8 cellular contexts compared by ENCODE assay signal in the genomic region with DNA sequence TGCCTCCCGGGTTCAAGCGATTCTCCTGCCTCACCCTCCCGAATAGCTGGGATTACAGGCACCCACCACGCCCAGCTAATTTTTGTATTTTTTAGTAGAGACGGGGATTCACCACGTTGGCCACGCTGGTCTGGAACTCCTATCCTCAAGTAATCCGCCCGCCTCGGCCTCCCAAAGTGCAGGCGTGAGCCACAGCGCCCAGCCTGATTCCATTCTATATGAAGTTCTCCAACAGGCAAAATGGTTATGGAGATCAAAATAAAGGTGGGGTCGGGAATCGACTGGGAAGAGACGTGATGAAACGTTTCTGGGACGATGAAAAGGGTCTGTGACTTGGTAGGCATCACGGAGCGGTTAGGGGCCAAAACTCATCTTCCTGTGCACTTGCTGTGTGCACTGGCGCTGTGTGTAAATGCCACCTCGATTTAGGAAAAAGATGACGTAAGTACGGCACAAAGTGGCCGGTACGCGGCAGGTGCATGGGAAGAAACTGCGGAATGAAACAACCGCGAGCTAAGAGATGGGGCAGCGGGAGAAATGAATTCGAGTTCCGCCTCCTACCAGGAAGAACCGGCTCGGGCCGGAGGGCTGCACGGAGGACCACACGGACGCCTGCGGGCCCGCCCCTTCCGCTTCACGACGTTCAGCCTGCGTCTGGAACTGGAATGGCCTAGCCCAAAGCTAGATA. TPM values are rescaled to one million over a fixed set of nuclear protein-coding genes. Genes with fewer than 3 reads are reported as not detected.
DNase-seq lines count a peak whose midpoint lies in the region; ATAC-seq and TF ChIP-seq lines count a peak whose summit lies in the region.

No MANE protein-coding gene starts in this region.

- peaks cover 38% of the 10 kb centered on the region for H3K4me1 Mint-ChIP-seq in activated CD8-positive, alpha-beta T cell treated with anti-CD3 and anti-CD28 coated beads, Interleukin-2, amount 10 ng/mL, durations not matched to agents 7 days and 5 days (ENCODE audit: low read depth)

- H3K4me3 Mint-ChIP-seq in activated CD8-positive, alpha-beta T cell treated with anti-CD3 and anti-CD28 coated beads, Interleukin-2, amount 10 ng/mL, durations not matched to agents 7 days and 5 days = peak overlapping the region; percentile 98

- peak; percentile 77 for TF ChIP-seq POLR2A in GM19193 (IDR thresholded peaks at IDR 0.05; ENCODE audit: extremely low read depth, insufficient read depth, insufficient read length)

- CTCF ChIA-PET in activated CD8-positive, alpha-beta T cell treated with anti-CD3 and anti-CD28 coated beads, Interleukin-2, amount 10 ng/mL, durations not matched to agents 7 days and 5 days (lab: Charles Lee) = interaction anchor here (0.6 to 7.2 kb wide), 18 partner anchors 12 to 465 kb away, joined by 3 to 129 read pairs (median 22); a partner anchor contains a TSS

- H3K36me3 ChIP-seq in BE2C (no peaks in the 10 kb centered on the region; the same call in none of the 2 replicates), ectodermal cell (ENCODE audit: control insufficient read depth, insufficient read depth, low read length) (no peaks in the 10 kb centered on the region)

- peak overlapping the region; percentile 99 for H3K27ac ChIP-seq in ectodermal cell (ENCODE audit: insufficient read depth, low read depth, low read length, poor library complexity, severe bottlenecking)

- POLR2A ChIA-PET in activated CD8-positive, alpha-beta T cell treated with anti-CD3 and anti-CD28 coated beads, Interleukin-2, amount 10 ng/mL, durations not matched to agents 7 days and 5 days (lab: Charles Lee) = interaction anchor here (0.6 to 5.3 kb wide), 36 partner anchors 9 to 488 kb away, joined by 3 to 101 read pairs (median 6); a partner anchor contains a TSS

- no peaks in the 10 kb centered on the region for H3K9me3 ChIP-seq in BE2C
- no peaks in the 10 kb centered on the region for H3K9me3 ChIP-seq in ectodermal cell (ENCODE audit: control insufficient read depth, low read length)

- H3K27ac Mint-ChIP-seq in activated CD8-positive, alpha-beta T cell treated with anti-CD3 and anti-CD28 coated beads, Interleukin-2, amount 10 ng/mL, durations not matched to agents 7 days and 5 days = peak overlapping the region; percentile 100

- no peaks in the 10 kb centered on the region for H3K9me3 Mint-ChIP-seq in activated CD8-positive, alpha-beta T cell treated with anti-CD3 and anti-CD28 coated beads, Interleukin-2, amount 10 ng/mL, durations not matched to agents 7 days and 5 days (ENCODE audit: insufficient read depth)

- no peaks in the 10 kb centered on the region for H3K27me3 Mint-ChIP-seq in activated CD8-positive, alpha-beta T cell treated with anti-CD3 and anti-CD28 coated beads, Interleukin-2, amount 10 ng/mL, durations not matched to agents 7 days and 5 days (ENCODE audit: low read depth)

- no peaks in the 10 kb centered on the region for H3K4me1 ChIP-seq in BE2C
- H3K4me1 ChIP-seq in ectodermal cell (ENCODE audit: control insufficient read depth, insufficient read depth, low read length) = peaks cover 17% of the 10 kb centered on the region

- TF ChIP-seq CTCF in BE2C (IDR thresholded peaks at IDR 0.05; ENCODE audit: low read depth, low read length) = no peak

- H3K27me3 ChIP-seq in BE2C (no peaks in the 10 kb centered on the region), ectodermal cell (ENCODE audit: control insufficient read depth, insufficient read depth, low read length, poor library complexity, severe bottlenecking) (no peaks in the 10 kb centered on the region)

- DNase-seq in BE2C (peak; percentile 85), NCI-H774 (lab: John Stamatoyannopoulos, UW) (peak; percentile 77), lung microvascular endothelial cell (ENCODE audit: low read depth in 2 of 2) (peak; percentile 94 to 95)
- DNase-seq in activated CD8-positive, alpha-beta T cell treated with anti-CD3 and anti-CD28 coated beads, Interleukin-2, amount 10 ng/mL, durations not matched to agents 7 days and 5 days = peak; percentile 94
- peak; percentile 62 to 71 (median 69) for DNase-seq in stimulated activated CD4-positive, alpha-beta T cell treated with anti-CD3 and anti-CD28 coated beads, TNF-alpha, amount 100 ng/mL, for 4 hours (ENCODE audit: low read depth in 3 of 3)

- peak; percentile 34 for ATAC-seq in HG03457 (IDR thresholded peaks at IDR 0.05; ENCODE audit: unreplicated experiment)
- peak; percentile 62 for ATAC-seq in activated CD8-positive, alpha-beta T cell treated with anti-CD3 and anti-CD28 coated beads, Interleukin-2, amount 10 ng/mL, durations not matched to agents 7 days and 5 days

- 8 to 10% methylated on average over 44 of the region's 44 CpGs for WGBS in ectodermal cell, 2 experiments

- H3K36me3 Mint-ChIP-seq in activated CD8-positive, alpha-beta T cell treated with anti-CD3 and anti-CD28 coated beads, Interleukin-2, amount 10 ng/mL, durations not matched to agents 7 days and 5 days (ENCODE audit: low read depth) = peaks cover 31% of the 10 kb centered on the region

- H3K4me3 ChIP-seq in BE2C (ENCODE audit: low read depth, low read length) (peak overlapping the region; percentile 96), ectodermal cell (ENCODE audit: insufficient read depth, low read depth, low read length) (peak overlapping the region; percentile 78)

RNA-seq across cellular contexts. Expression of a gene that starts 1.6 kb away (rescaled TPM):
- 85.4 TPM for polyA plus RNA-seq in BE2C (2012; ENCODE audit: insufficient read depth, insufficient read length, low read depth)
- 100 to 1,000 TPM; 131 to 136 TPM for total RNA-seq in activated CD8-positive, alpha-beta T cell treated with anti-CD3 and anti-CD28 coated beads, Interleukin-2, amount 10 ng/mL, durations not matched to agents 7 days and 5 days
- polyA plus RNA-seq in ectodermal cell (2013, experiment 1 of 4) = 143 TPM
- 139 TPM for polyA plus RNA-seq in ectodermal cell (2013, experiment 2 of 4)
- polyA plus RNA-seq in ectodermal cell (2013, experiment 3 of 4) = 98.0 TPM
- 104 TPM for polyA plus RNA-seq in ectodermal cell (2013, experiment 4 of 4)
- 27.8 and 37.0 TPM in 2 replicates for total RNA-seq in lung microvascular endothelial cell

RNA-seq across cellular contexts. Expression of a gene that starts 2.6 kb away (rescaled TPM):
- polyA plus RNA-seq in BE2C (2012; ENCODE audit: insufficient read depth, insufficient read length, low read depth) = 56.5 TPM
- 10 to 100 TPM; 27.1 to 29.3 TPM for total RNA-seq in activated CD8-positive, alpha-beta T cell treated with anti-CD3 and anti-CD28 coated beads, Interleukin-2, amount 10 ng/mL, durations not matched to agents 7 days and 5 days
- polyA plus RNA-seq in ectodermal cell (2013, experiment 1 of 4) = 36.6 TPM
- 36.5 TPM for polyA plus RNA-seq in ectodermal cell (2013, experiment 2 of 4)
- 28.5 TPM for polyA plus RNA-seq in ectodermal cell (2013, experiment 3 of 4)
- polyA plus RNA-seq in ectodermal cell (2013, experiment 4 of 4) = 30.5 TPM
- total RNA-seq in lung microvascular endothelial cell = 6.1 and 6.9 TPM in 2 replicates

RNA-seq across cellular contexts. Expression of a gene that starts 19.3 kb away (rescaled TPM):
- 4.2 TPM for polyA plus RNA-seq in BE2C (2012; ENCODE audit: insufficient read depth, insufficient read length, low read depth)
- total RNA-seq in activated CD8-positive, alpha-beta T cell treated with anti-CD3 and anti-CD28 coated beads, Interleukin-2, amount 10 ng/mL, durations not matched to agents 7 days and 5 days = not detected
- polyA plus RNA-seq in ectodermal cell (2013, experiment 1 of 4) = 52.9 TPM
- 48.5 TPM for polyA plus RNA-seq in ectodermal cell (2013, experiment 2 of 4)
- 57.2 TPM for polyA plus RNA-seq in ectodermal cell (2013, experiment 3 of 4)
- polyA plus RNA-seq in ectodermal cell (2013, experiment 4 of 4) = 73.4 TPM
- 0.20 and 0.22 TPM in 2 replicates for total RNA-seq in lung microvascular endothelial cell

RNA-seq across cellular contexts. Expression of a gene that starts 31.9 kb away (rescaled TPM):
- 4.2 TPM for polyA plus RNA-seq in BE2C (2012; ENCODE audit: insufficient read depth, insufficient read length, low read depth)
- total RNA-seq in activated CD8-positive, alpha-beta T cell treated with anti-CD3 and anti-CD28 coated beads, Interleukin-2, amount 10 ng/mL, durations not matched to agents 7 days and 5 days = not detected
- polyA plus RNA-seq in ectodermal cell (2013, experiment 1 of 4) = 0.17 TPM
- 0.41 TPM for polyA plus RNA-seq in ectodermal cell (2013, experiment 2 of 4)
- 0.21 TPM for polyA plus RNA-seq in ectodermal cell (2013, experiment 3 of 4)
- polyA plus RNA-seq in ectodermal cell (2013, experiment 4 of 4) = 0.45 TPM
- total RNA-seq in lung microvascular endothelial cell = under 0.01 and 0.20 TPM in 2 replicates

RNA-seq across cellular contexts. Expression of a gene that starts 35.0 kb away (rescaled TPM):
- polyA plus RNA-seq in BE2C (2012; ENCODE audit: insufficient read depth, insufficient read length, low read depth) = not detected
- total RNA-seq in activated CD8-positive, alpha-beta T cell treated with anti-CD3 and anti-CD28 coated beads, Interleukin-2, amount 10 ng/mL, durations not matched to agents 7 days and 5 days = not detected
- polyA plus RNA-seq in ectodermal cell (2013, experiment 1 of 4) = 16.4 TPM
- 11.8 TPM for polyA plus RNA-seq in ectodermal cell (2013, experiment 2 of 4)
- polyA plus RNA-seq in ectodermal cell (2013, experiment 3 of 4) = 13.8 TPM
- polyA plus RNA-seq in ectodermal cell (2013, experiment 4 of 4) = 16.6 TPM
- total RNA-seq in lung microvascular endothelial cell = not detected in 2 replicates

Comparison
In these comparisons a context has a peak if more than half of its experiments do, and no peak if none do; other contexts are left out.
1. Peak in every context shown above with its lines: DNase-seq, ATAC-seq, H3K4me3 ChIP-seq and H3K27ac ChIP-seq.